ENCODE assay signal across 30 cellular contexts in genomic region chr20:37723668-37724067, GRCh38. TPM values are rescaled to one million over a fixed set of nuclear protein-coding genes. Genes with fewer than 3 reads are reported as not detected.
DNase-seq lines count a peak whose midpoint lies in the region; ATAC-seq, FAIRE-seq and TF ChIP-seq lines count a peak whose summit lies in the region.
"Had no signal": no experiment of that assay in that cellular context is flagged by ENCODE, and none has a peak within 500 bp of the region (broad histone marks: within the 10 kb centered on the region; RNA-seq: fewer than 3 reads in every experiment).

No MANE protein-coding gene starts in this region.

- H3K9me3 ChIP-seq in HEK293 (ENCODE audit: control insufficient read depth, insufficient read depth, low read depth, low read length) (no peaks in the 10 kb centered on the region), pancreas (no peaks in the 10 kb centered on the region)
- H3K9me3 ChIP-seq: A549, HAP-1 had no signal

- H3K4me1 ChIP-seq in HEK293 (ENCODE audit: control insufficient read depth, insufficient read depth, low read length) (peaks cover 16% of the 10 kb centered on the region), pancreas (peaks cover 0 to 12% (median 8%) of the 10 kb centered on the region in 3 donors)
- H3K4me1 ChIP-seq: A549, SJSA1 had no signal

- no peaks in the 10 kb centered on the region for H3K36me3 ChIP-seq in HEK293 (ENCODE audit: control insufficient read depth in 2 of 2, insufficient read depth in 1 of 2, low read length in 2 of 2)
- H3K36me3 ChIP-seq in pancreas = no peaks in the 10 kb centered on the region
- H3K36me3 ChIP-seq: HAP-1 had no signal

- H3K4me3 ChIP-seq in HEK293 (ENCODE audit: low read depth, low read length) (no peak overlapping the region), pancreas (no peak overlapping the region)
- H3K4me3 ChIP-seq: A549; BLaER1 treated with 17β-estradiol and CSF1 and Interleukin-3, amounts not matched to agents 10 nM and 100 nM; GM23338; HAP-1; K562; SJSA1 had no signal

- ATAC-seq in left lobe of liver (peak; percentile 76), pancreas (peak; percentile 46 to 88 (median 57)), HG03025 (IDR thresholded peaks at IDR 0.05; ENCODE audit: low FRiP score, unreplicated experiment) (no peak)
- ATAC-seq: A549, GM23338, K562 had no signal

- TF ChIP-seq CTCF in HEK293 (tag by site-specific recombination; IDR thresholded peaks at IDR 0.05) = no peak
- no peak for TF ChIP-seq CTCF in pancreas (IDR thresholded peaks at IDR 0.05)

- intact Hi-C loops in pancreas (cut with DNase I) = no loop called here

- no peak for FAIRE-seq in pancreas (lab: Jason Lieb, UNC)
- FAIRE-seq: A549, GM12891, K562 had no signal

- CTCF ChIA-PET in HEK293 (lab: Yijun Ruan, JAX) = no interaction called here

- H3K27ac ChIP-seq in HEK293 (ENCODE audit: extremely low read depth, low read depth, low read length) (no peak overlapping the region), pancreas (no peak overlapping the region)
- H3K27ac ChIP-seq: A549; BLaER1 treated with 17β-estradiol and CSF1 and Interleukin-3, amounts not matched to agents 10 nM and 100 nM; HL-60; SJSA1 had no signal

- POLR2A ChIA-PET in HEK293 (lab: Yijun Ruan, JAX) = no interaction called here

- no peaks in the 10 kb centered on the region for H3K27me3 ChIP-seq in pancreas
- H3K27me3 ChIP-seq: BLaER1 treated with 17β-estradiol and CSF1 and Interleukin-3, amounts not matched to agents 10 nM and 100 nM; SJSA1 had no signal

- DNase-seq in NCI-H69 (lab: John Stamatoyannopoulos, UW) (peak; percentile 66), left lobe of liver (ENCODE audit: low spot score) (peak; percentile 57), pancreas (peak in 1 of 6 donors; percentile 3), NCI-H2107 treated with DMSO at 0.1 percent for 48 hours (lab: John Stamatoyannopoulos, UW; ENCODE audit: unreplicated experiment) (no peak), NCI-H526 (lab: John Stamatoyannopoulos, UW) (no peak), dedifferentiated amniotic fluid mesenchymal stem cell (ENCODE audit: extremely low spot score) (no peak)
- DNase-seq: AML-193; CD4-positive, alpha-beta T cell; COR-L47; DMS79; EL; GF-D8; Kasumi-1; NCI-H1694; NCI-H2171; NCI-H226; NCI-H510A; NCI-H774; Right ventricle myocardium superior; RPMI8226 had no signal

TF ChIP-seq in HEK293, 187 proteins besides CTCF, POLR2A, EP300 and RAD21:
- TF ChIP-seq ZFP37 (tag by site-specific recombination; IDR thresholded peaks at IDR 0.05) (no peak), ZNF274 (IDR thresholded peaks at IDR 0.05; ENCODE audit: low read length) (no peak), ZNF274 (tag by site-specific recombination; IDR thresholded peaks at IDR 0.05; ENCODE audit: borderline replicate concordance) (no peak), PRDM1 (tag by site-specific recombination; IDR thresholded peaks at IDR 0.05) (no peak), OVOL3 (tag by site-specific recombination; IDR thresholded peaks at IDR 0.05) (no peak)
- TF ChIP-seq, protein P1, sequence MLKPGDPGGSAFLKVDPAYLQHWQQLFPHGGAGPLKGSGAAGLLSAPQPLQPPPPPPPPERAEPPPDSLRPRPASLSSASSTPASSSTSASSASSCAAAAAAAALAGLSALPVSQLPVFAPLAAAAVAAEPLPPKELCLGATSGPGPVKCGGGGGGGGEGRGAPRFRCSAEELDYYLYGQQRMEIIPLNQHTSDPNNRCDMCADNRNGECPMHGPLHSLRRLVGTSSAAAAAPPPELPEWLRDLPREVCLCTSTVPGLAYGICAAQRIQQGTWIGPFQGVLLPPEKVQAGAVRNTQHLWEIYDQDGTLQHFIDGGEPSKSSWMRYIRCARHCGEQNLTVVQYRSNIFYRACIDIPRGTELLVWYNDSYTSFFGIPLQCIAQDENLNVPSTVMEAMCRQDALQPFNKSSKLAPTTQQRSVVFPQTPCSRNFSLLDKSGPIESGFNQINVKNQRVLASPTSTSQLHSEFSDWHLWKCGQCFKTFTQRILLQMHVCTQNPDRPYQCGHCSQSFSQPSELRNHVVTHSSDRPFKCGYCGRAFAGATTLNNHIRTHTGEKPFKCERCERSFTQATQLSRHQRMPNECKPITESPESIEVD (tag by site-specific recombination; IDR thresholded peaks at IDR 0.05) = peak; percentile 41; the same call in 1 of the 2 replicates

RNA-seq across cellular contexts. Expression of gene CTNNBL1, which starts 29.8 kb away (rescaled TPM):
- total RNA-seq in left lobe of liver (41.4 TPM), pancreas (10 to 100 TPM; 14.8 to 21.9 (median 20.7) TPM)
- 10 to 100 TPM; 27.9 to 34.9 TPM for polyA plus RNA-seq in pancreas

Comparison
In these comparisons a context has a peak if more than half of its experiments do, and no peak if none do; other contexts are left out.
1. DNase-seq: peak in NCI-H69 (single experiment) and left lobe of liver (single experiment); none in NCI-H2107 treated with DMSO at 0.1 percent for 48 hours (single experiment), NCI-H526 (0 of 2) and dedifferentiated amniotic fluid mesenchymal stem cell (single experiment).